In genomic region chr17:81419333-81419885, GRCh38 we compare ENCODE assay signal across 9 cellular contexts. TPM values are rescaled to one million over a fixed set of nuclear protein-coding genes. Genes with fewer than 3 reads are reported as not detected.
A peak's percentile ranks its signal among the peaks of the same experiment; 100 is the strongest.
DNase-seq lines count a peak whose midpoint lies in the region; ATAC-seq and TF ChIP-seq lines count a peak whose summit lies in the region.
"Had no signal": no experiment of that assay in that cellular context is flagged by ENCODE, and none has a peak within 500 bp of the region (broad histone marks: within the 10 kb centered on the region; RNA-seq: fewer than 3 reads in every experiment).

No MANE protein-coding gene starts in this region.

- H3K4me3 Mint-ChIP-seq in endodermal cell = peak overlapping the region; percentile 15
- no peak overlapping the region for H3K4me3 Mint-ChIP-seq in natural killer cell treated with Interleukin-12 subunit alpha and Interleukin-12 subunit beta and Interleukin-15 and Interleukin-18, amount 100 ng/mL, for 72 hours
- H3K4me3 Mint-ChIP-seq: naive B cell had no signal

- ATAC-seq in GM18861 (IDR thresholded peaks at IDR 0.05; ENCODE audit: unreplicated experiment) (no peak), HG02571 (IDR thresholded peaks at IDR 0.05; ENCODE audit: unreplicated experiment) (no peak)
- no peak for ATAC-seq in natural killer cell treated with Interleukin-12 subunit alpha and Interleukin-12 subunit beta and Interleukin-15 and Interleukin-18, amount 100 ng/mL, for 72 hours

- H3K9ac ChIP-seq in endodermal cell (ENCODE audit: extremely low read depth, low read length, poor library complexity, severe bottlenecking) (no peak overlapping the region), mucosa of rectum (ENCODE audit: low read depth in 1 of 2, low read length in 2 of 2) (peak overlapping the region; percentile 24 to 61)

- no peaks in the 10 kb centered on the region for H3K9me3 ChIP-seq in endodermal cell (ENCODE audit: control insufficient read depth, low read length)
- no peaks in the 10 kb centered on the region for H3K9me3 ChIP-seq in mucosa of rectum (ENCODE audit: control insufficient read depth in 2 of 2, low read length in 2 of 2)

- H3K36me3 ChIP-seq in endodermal cell (ENCODE audit: control insufficient read depth, insufficient read depth, low read length) (no peaks in the 10 kb centered on the region), mucosa of rectum (ENCODE audit: control insufficient read depth in 2 of 2, insufficient read depth in 2 of 2, low read length in 2 of 2) (no peaks in the 10 kb centered on the region)

- H3K27me3 Mint-ChIP-seq in endodermal cell (ENCODE audit: insufficient read depth) = no peaks in the 10 kb centered on the region
- peaks cover 0 to 11% of the 10 kb centered on the region in 2 donors for H3K27me3 Mint-ChIP-seq in natural killer cell treated with Interleukin-12 subunit alpha and Interleukin-12 subunit beta and Interleukin-15 and Interleukin-18, amount 100 ng/mL, for 72 hours

- no peaks in the 10 kb centered on the region for H3K36me3 Mint-ChIP-seq in endodermal cell (ENCODE audit: low read depth)
- H3K36me3 Mint-ChIP-seq in natural killer cell treated with Interleukin-12 subunit alpha and Interleukin-12 subunit beta and Interleukin-15 and Interleukin-18, amount 100 ng/mL, for 72 hours = no peaks in the 10 kb centered on the region
- H3K36me3 Mint-ChIP-seq: naive B cell had no signal

- no peaks in the 10 kb centered on the region for H3K27me3 ChIP-seq in endodermal cell (ENCODE audit: control insufficient read depth, insufficient read depth, low read length, poor library complexity, severe bottlenecking)
- H3K27me3 ChIP-seq in mucosa of rectum (ENCODE audit: control insufficient read depth in 2 of 2, insufficient read depth in 2 of 2, low read length in 2 of 2) = no peaks in the 10 kb centered on the region

- no peaks in the 10 kb centered on the region for H3K9me3 Mint-ChIP-seq in endodermal cell
- H3K9me3 Mint-ChIP-seq in natural killer cell treated with Interleukin-12 subunit alpha and Interleukin-12 subunit beta and Interleukin-15 and Interleukin-18, amount 100 ng/mL, for 72 hours = no peaks in the 10 kb centered on the region

- 38 to 57% methylated on average over 17 to 31 of the region's 32 CpGs for WGBS in endodermal cell (ENCODE audit: insufficient coverage in 1 of 2, insufficient read length in 1 of 2), 2 experiments

- DNase-seq in G401 (ENCODE audit: low spot score) (peak; percentile 58), NCI-H748 (lab: John Stamatoyannopoulos, UW; ENCODE audit: unreplicated experiment) (peak; percentile 86), endodermal cell (peak; percentile 85)
- no peak for DNase-seq in natural killer cell treated with Interleukin-12 subunit alpha and Interleukin-12 subunit beta and Interleukin-15 and Interleukin-18, amount 100 ng/mL, for 72 hours (ENCODE audit: low spot score)
- DNase-seq in activated T-cell treated with anti-CD3 and anti-CD28 coated beads, Interleukin-2, amount 50 U/mL, for 48 hours = no peak
- DNase-seq: naive B cell had no signal

- H3K4me3 ChIP-seq in endodermal cell (ENCODE audit: low read length) (no peak overlapping the region), mucosa of rectum (ENCODE audit: low read length in 2 of 2) (peak overlapping the region; percentile 31 to 52)

- no peak for TF ChIP-seq CTCF in endodermal cell (conservative IDR thresholded peaks at IDR 0.05)

- peaks cover 2% of the 10 kb centered on the region for H3K4me1 Mint-ChIP-seq in endodermal cell
- H3K4me1 Mint-ChIP-seq in natural killer cell treated with Interleukin-12 subunit alpha and Interleukin-12 subunit beta and Interleukin-15 and Interleukin-18, amount 100 ng/mL, for 72 hours (ENCODE audit: low read depth in 2 of 2) = peaks cover 5% of the 10 kb centered on the region in 2 donors
- H3K4me1 Mint-ChIP-seq: naive B cell had no signal

- H3K27ac Mint-ChIP-seq in endodermal cell = no peak overlapping the region
- H3K27ac Mint-ChIP-seq in natural killer cell treated with Interleukin-12 subunit alpha and Interleukin-12 subunit beta and Interleukin-15 and Interleukin-18, amount 100 ng/mL, for 72 hours = no peak overlapping the region

- H3K4me1 ChIP-seq in endodermal cell (ENCODE audit: control insufficient read depth, insufficient read depth, low read length) = peaks cover 3% of the 10 kb centered on the region
- H3K4me1 ChIP-seq in mucosa of rectum (ENCODE audit: control insufficient read depth in 2 of 2, insufficient read depth in 2 of 2, low read length in 2 of 2) = peaks cover 28 to 40% of the 10 kb centered on the region in 2 donors

- H3K27ac ChIP-seq in endodermal cell (ENCODE audit: low read depth, low read length) (peak overlapping the region; percentile 11), mucosa of rectum (ENCODE audit: low read depth in 2 of 2, low read length in 2 of 2) (peak overlapping the region; percentile 71 to 76)

- in situ Hi-C loops in G401 (cut with HindIII; ENCODE audit: low sequenced_read_pairs) = no loop called here

RNA-seq across cellular contexts. Expression of gene BAHCC1, which starts 24.2 kb away (rescaled TPM):
- total RNA-seq in G401 (2014; rRNA removed; shearing (Covaris generic)) = 5.3 and 9.6 TPM in 2 replicates
- 10 to 100 TPM; 63.9 to 78.1 TPM for total RNA-seq in endodermal cell
- 40.3 TPM for polyA plus RNA-seq in endodermal cell (2013, experiment 1 of 2)
- 37.2 TPM for polyA plus RNA-seq in endodermal cell (2013, experiment 2 of 2)
- under 1 TPM; 0.52 to 0.84 TPM for total RNA-seq in natural killer cell treated with Interleukin-12 subunit alpha and Interleukin-12 subunit beta and Interleukin-15 and Interleukin-18, amount 100 ng/mL, for 72 hours

Comparison
In these comparisons a context has a peak if more than half of its experiments do, and no peak if none do; other contexts are left out.
1. DNase-seq: peak in G401 (single experiment), NCI-H748 (single experiment) and endodermal cell (single experiment); none in natural killer cell treated with Interleukin-12 subunit alpha and Interleukin-12 subunit beta and Interleukin-15 and Interleukin-18, amount 100 ng/mL, for 72 hours (single experiment) and activated T-cell treated with anti-CD3 and anti-CD28 coated beads, Interleukin-2, amount 50 U/mL, for 48 hours (0 of 2).